Comparison of ENCODE assay signal across 8 cellular contexts in genomic region chr7:37344886-37345579, GRCh38.
DNase-seq lines count a peak whose midpoint lies in the region; ATAC-seq and TF ChIP-seq lines count a peak whose summit lies in the region.
"Had no signal": no experiment of that assay in that cellular context is flagged by ENCODE, and none has a peak within 500 bp of the region (broad histone marks: within the 10 kb centered on the region; RNA-seq: fewer than 3 reads in every experiment).

No MANE protein-coding gene starts in this region.

- no peaks in the 10 kb centered on the region for H3K27me3 Mint-ChIP-seq in activated CD8-positive, alpha-beta T cell treated with anti-CD3 and anti-CD28 coated beads for 36 hours
- H3K27me3 Mint-ChIP-seq: brain had no signal

- CTCF ChIA-PET in activated CD8-positive, alpha-beta T cell treated with anti-CD3 and anti-CD28 coated beads for 36 hours (lab: Charles Lee): interaction anchor here (0.7 to 3.9 kb wide), 5 partner anchors 8 to 858 kb away, joined by 3 to 28 read pairs (median 3); no protein-coding TSS in a partner anchor

- DNase-seq in activated CD8-positive, alpha-beta T cell treated with anti-CD3 and anti-CD28 coated beads for 36 hours: no peak
- DNase-seq in pons (ENCODE audit: low spot score) (peak; percentile 32), anterior cingulate cortex (lab: John Stamatoyannopoulos, UW) (no peak), NCI-H526 treated with DMSO at 0.1 percent for 48 hours (lab: John Stamatoyannopoulos, UW) (no peak)

- intact Hi-C loops in activated CD8-positive, alpha-beta T cell treated with anti-CD3 and anti-CD28 coated beads for 36 hours (cut with micrococcal nuclease): no loop called here

- H3K36me3 Mint-ChIP-seq in activated CD8-positive, alpha-beta T cell treated with anti-CD3 and anti-CD28 coated beads for 36 hours (ENCODE audit: low read depth): peaks cover 16% of the 10 kb centered on the region

- no peaks in the 10 kb centered on the region for H3K9me3 Mint-ChIP-seq in activated CD8-positive, alpha-beta T cell treated with anti-CD3 and anti-CD28 coated beads for 36 hours
- H3K9me3 Mint-ChIP-seq: brain had no signal

- peaks cover 50% of the 10 kb centered on the region for H3K4me1 Mint-ChIP-seq in activated CD8-positive, alpha-beta T cell treated with anti-CD3 and anti-CD28 coated beads for 36 hours (ENCODE audit: low read depth)

- TF ChIP-seq CTCF in activated CD8-positive, alpha-beta T cell treated with anti-CD3 and anti-CD28 coated beads for 36 hours (IDR thresholded peaks at IDR 0.05): no peak

- ATAC-seq in GM19395 (IDR thresholded peaks at IDR 0.05; ENCODE audit: unreplicated experiment) (peak; percentile 22), HG03354 (IDR thresholded peaks at IDR 0.05; ENCODE audit: poor library complexity, severe bottlenecking, unreplicated experiment) (peak; percentile 38), GM21825 (IDR thresholded peaks at IDR 0.05; ENCODE audit: unreplicated experiment) (no peak)
- no peak for ATAC-seq in activated CD8-positive, alpha-beta T cell treated with anti-CD3 and anti-CD28 coated beads for 36 hours

- POLR2A ChIA-PET in activated CD8-positive, alpha-beta T cell treated with anti-CD3 and anti-CD28 coated beads for 36 hours (lab: Charles Lee): interaction anchor here (1.2 kb wide), 1 partner anchor 103 kb away, joined by 3 read pairs; no protein-coding TSS in a partner anchor

- H3K27ac Mint-ChIP-seq in activated CD8-positive, alpha-beta T cell treated with anti-CD3 and anti-CD28 coated beads for 36 hours: peak overlapping the region; percentile 74

- H3K4me3 Mint-ChIP-seq in activated CD8-positive, alpha-beta T cell treated with anti-CD3 and anti-CD28 coated beads for 36 hours: no peak overlapping the region
- H3K4me3 Mint-ChIP-seq: brain had no signal

Comparison
In these comparisons a context has a peak if more than half of its experiments do, and no peak if none do; other contexts are left out.
1. ATAC-seq: peak in GM19395 (single experiment) and HG03354 (single experiment); none in activated CD8-positive, alpha-beta T cell treated with anti-CD3 and anti-CD28 coated beads for 36 hours (single experiment) and GM21825 (single experiment).